Comparison of ENCODE assay signal across 1 cellular context in the genomic region with DNA sequence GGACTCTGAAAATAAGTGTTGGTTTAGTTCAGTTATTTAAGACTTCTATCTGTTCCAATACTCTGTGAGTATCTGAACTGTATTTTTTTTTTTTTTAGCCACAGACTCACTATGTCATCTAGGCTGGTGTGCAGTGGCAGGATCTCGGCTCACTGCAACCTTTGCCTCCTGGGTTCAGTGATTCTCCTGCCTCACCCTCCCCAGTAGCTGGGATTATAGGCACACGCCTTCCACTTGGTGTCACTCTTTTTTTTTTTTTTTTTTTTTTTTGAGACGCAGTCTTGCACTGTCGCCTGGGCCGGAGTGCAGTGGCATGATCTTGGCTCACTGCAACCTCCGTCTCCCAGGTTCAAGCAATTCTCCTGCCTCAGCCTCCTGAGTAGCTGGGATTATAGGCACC. TPM values are rescaled to one million over a fixed set of nuclear protein-coding genes. Genes with fewer than 3 reads are reported as not detected.
"Had no signal": no experiment of that assay in that cellular context is flagged by ENCODE, and none has a peak within 500 bp of the region (broad histone marks: within the 10 kb centered on the region; RNA-seq: fewer than 3 reads in every experiment).

No MANE protein-coding gene starts in this region.

RNA-seq across cellular contexts. Expression of a gene that starts 49.4 kb away (rescaled TPM):
- polyA plus RNA-seq: naive thymus-derived CD4-positive, alpha-beta T cell had no signal
